In genomic region chr13:51996660-51997059, GRCh38 we compare ENCODE assay signal across 16 cellular contexts.
"Had no signal": no experiment of that assay in that cellular context is flagged by ENCODE, and none has a peak within 500 bp of the region (broad histone marks: within the 10 kb centered on the region; RNA-seq: fewer than 3 reads in every experiment).

No MANE protein-coding gene starts in this region.

- H3K9me3 ChIP-seq: heart right ventricle, tibial nerve had no signal

- FAIRE-seq: frontal cortex had no signal

- H3K27me3 ChIP-seq: heart right ventricle, tibial nerve had no signal

- H3K36me3 ChIP-seq: heart right ventricle, tibial nerve had no signal

- DNase-seq: activated CD4-positive, alpha-beta T cell treated with anti-CD3 and anti-CD28 coated beads for 4 hours; activated CD8-positive, alpha-beta memory T cell treated with anti-CD3 and anti-CD28 coated beads, Interleukin-2, amount 50 U/mL, for 48 hours; activated gamma-delta T cell; activated T-cell treated with anti-CD3 and anti-CD28 coated beads, Interleukin-2, amount 50 U/mL, for 72 hours; amniotic stem cell; central memory CD4-positive, alpha-beta T cell; cortex of kidney; effector memory CD4-positive, alpha-beta T cell; heart right ventricle; left cardiac atrium; SW 1271 had no signal

- H3K27ac ChIP-seq: tibial nerve had no signal

- H3K4me3 ChIP-seq: heart right ventricle, lung, tibial nerve had no signal

- ATAC-seq: activated naive CD4-positive, alpha-beta T cell treated with anti-CD3 and anti-CD28 coated beads, Interleukin-2, amount 50 U/mL, for 72 hours; activated T-cell treated with anti-CD3 and anti-CD28 coated beads, Interleukin-2, amount 50 U/mL, for 72 hours; stimulated activated memory B cell treated with anti-CD40 and anti-IgM and Interleukin-4, amounts not matched to agents 10 μg/mL and 1 μg/mL and 100 μg/mL, for 72 hours had no signal
